In genomic region chr12:27434673-27435565, GRCh38 we compare ENCODE assay signal across 10 cellular contexts. TPM values are rescaled to one million over a fixed set of nuclear protein-coding genes. Genes with fewer than 3 reads are reported as not detected.
DNase-seq lines count a peak whose midpoint lies in the region; ATAC-seq and TF ChIP-seq lines count a peak whose summit lies in the region.
"Had no signal": no experiment of that assay in that cellular context is flagged by ENCODE, and none has a peak within 500 bp of the region (broad histone marks: within the 10 kb centered on the region; RNA-seq: fewer than 3 reads in every experiment).

No MANE protein-coding gene starts in this region.

- H3K4me2 ChIP-seq in MM.1S (ENCODE audit: low read depth, low read length) = no peak overlapping the region

- H3K27ac Mint-ChIP-seq in activated CD4-positive, alpha-beta T cell treated with anti-CD3 and anti-CD28 coated beads for 36 hours = no peak overlapping the region

- no peaks in the 10 kb centered on the region for H3K9me2 ChIP-seq in MM.1S (replicated peaks; ENCODE audit: insufficient read depth, low read length)

- no peaks in the 10 kb centered on the region for H3K9me3 Mint-ChIP-seq in activated CD4-positive, alpha-beta T cell treated with anti-CD3 and anti-CD28 coated beads for 36 hours (ENCODE audit: low read depth)

- H3F3A ChIP-seq in MM.1S (ENCODE audit: insufficient read depth, low read length) = peaks cover 10% of the 10 kb centered on the region; the same call in 1 of the 2 replicates

- H3K36me3 ChIP-seq in MM.1S (replicated peaks; ENCODE audit: insufficient read depth, low read length) (no peaks in the 10 kb centered on the region), adrenal gland (replicated peaks in 1 of 2) (no peaks in the 10 kb centered on the region), thyroid gland (no peaks in the 10 kb centered on the region)

- no peak overlapping the region for H3K4me3 Mint-ChIP-seq in activated CD4-positive, alpha-beta T cell treated with anti-CD3 and anti-CD28 coated beads for 36 hours

- peaks cover 8% of the 10 kb centered on the region for H3K27me3 Mint-ChIP-seq in activated CD4-positive, alpha-beta T cell treated with anti-CD3 and anti-CD28 coated beads for 36 hours

- peak; percentile 34 for TF ChIP-seq CTCF in MM.1S (IDR thresholded peaks at IDR 0.05; ENCODE audit: low read length)
- TF ChIP-seq CTCF in adrenal gland (IDR thresholded peaks at IDR 0.05) = peak in 4 of 6 experiments; percentile 32 to 56 (median 51)
- peak in 4 of 6 experiments; percentile 26 to 78 (median 45) for TF ChIP-seq CTCF in thyroid gland (IDR thresholded peaks at IDR 0.05)

- no peaks in the 10 kb centered on the region for H3K27me3 ChIP-seq in MM.1S (replicated peaks; ENCODE audit: insufficient read depth, low read length)
- no peaks in the 10 kb centered on the region for H3K27me3 ChIP-seq in adrenal gland
- no peaks in the 10 kb centered on the region for H3K27me3 ChIP-seq in thyroid gland

- H2AFZ ChIP-seq in MM.1S (ENCODE audit: low read length) = no peak overlapping the region

- TF ChIP-seq POLR2A in adrenal gland (IDR thresholded peaks at IDR 0.05) (no peak), thyroid gland (IDR thresholded peaks at IDR 0.05) (no peak)

- no peak overlapping the region for H3K27ac ChIP-seq in MM.1S (ENCODE audit: low read length)
- H3K27ac ChIP-seq in adrenal gland = no peak overlapping the region
- no peak overlapping the region for H3K27ac ChIP-seq in thyroid gland

- peaks cover 31% of the 10 kb centered on the region for H3K4me1 ChIP-seq in MM.1S (ENCODE audit: low read length)
- no peaks in the 10 kb centered on the region for H3K4me1 ChIP-seq in adrenal gland (replicated peaks in 1 of 2)
- no peaks in the 10 kb centered on the region for H3K4me1 ChIP-seq in thyroid gland

- CTCF ChIA-PET in activated CD4-positive, alpha-beta T cell treated with anti-CD3 and anti-CD28 coated beads for 36 hours (lab: Charles Lee) = interaction anchor here (0.5 to 4.6 kb wide), 36 partner anchors 9 to 1164 kb away, joined by 3 to 26 read pairs (median 4); partner anchors contain the start of gene PPFIBP1

- peak; percentile 63 for ATAC-seq in activated CD4-positive, alpha-beta T cell treated with anti-CD3 and anti-CD28 coated beads for 36 hours

- no peaks in the 10 kb centered on the region for H3K36me3 Mint-ChIP-seq in activated CD4-positive, alpha-beta T cell treated with anti-CD3 and anti-CD28 coated beads for 36 hours (ENCODE audit: low read depth)

- POLR2A ChIA-PET in activated CD4-positive, alpha-beta T cell treated with anti-CD3 and anti-CD28 coated beads for 36 hours (lab: Charles Lee) = no interaction called here

- H3K4me1 Mint-ChIP-seq in activated CD4-positive, alpha-beta T cell treated with anti-CD3 and anti-CD28 coated beads for 36 hours = peaks cover 10% of the 10 kb centered on the region

- H3K79me2 ChIP-seq in MM.1S (ENCODE audit: low read length) = no peaks in the 10 kb centered on the region

- intact Hi-C loops in activated CD4-positive, alpha-beta T cell treated with anti-CD3 and anti-CD28 coated beads for 36 hours (cut with DNase I, micrococcal nuclease) = loop anchor here (1.0 to 2.0 kb wide), 5 partner anchors 200 to 268 kb away; no protein-coding TSS in a partner anchor
- intact Hi-C loops in adrenal gland (cut with DNase I) = loop anchor here in 1 of 2 donors (10.0 kb wide), 1 partner anchor 220 kb away; no protein-coding TSS in a partner anchor
- intact Hi-C loops in thyroid gland (cut with DNase I) = no loop called here

- H4K20me1 ChIP-seq in MM.1S (ENCODE audit: insufficient read depth, low read length) = no peaks in the 10 kb centered on the region

- H3K9me3 ChIP-seq in MM.1S (replicated peaks; ENCODE audit: insufficient read depth, low read length) (no peaks in the 10 kb centered on the region), adrenal gland (replicated peaks in 1 of 3) (no peaks in the 10 kb centered on the region), thyroid gland (no peaks in the 10 kb centered on the region)

- WGBS in adrenal gland, 4 donors = 36 to 57% (median 45%) methylated on average over 4 to 5 of the region's 6 CpGs
- 43 to 47% methylated on average over 5 of the region's 6 CpGs for WGBS in thyroid gland, 2 donors

- H3K4me3 ChIP-seq in MM.1S (ENCODE audit: low read length) (no peak overlapping the region), adrenal gland (no peak overlapping the region), thyroid gland (replicated peaks in 1 of 3) (no peak overlapping the region)

- peak; percentile 44 for DNase-seq in activated CD4-positive, alpha-beta T cell treated with anti-CD3 and anti-CD28 coated beads for 36 hours
- no peak for DNase-seq in activated CD4-positive, alpha-beta T cell treated with anti-CD3 and anti-CD28 coated beads for 1 hour
- DNase-seq in MM.1S (no peak), adrenal gland (peak in 4 of 7 donors; percentile 11 to 37 (median 26)), inferior parietal cortex (ENCODE audit: extremely low spot score) (peak; percentile 24), thyroid gland (peak in 1 of 2 donors; percentile 11), GOT3 (lab: John Stamatoyannopoulos, UW) (no peak), NCI-H2227 (lab: John Stamatoyannopoulos, UW; ENCODE audit: unreplicated experiment) (no peak)

- no peak overlapping the region for H3K9ac ChIP-seq in MM.1S (ENCODE audit: low read length)

RNA-seq across cellular contexts. Expression of gene SMCO2, which starts 11.6 kb away (rescaled TPM):
- under 1 TPM in 1 of 2 experiments, not detected in 1; 0.23 TPM for total RNA-seq in activated CD4-positive, alpha-beta T cell treated with anti-CD3 and anti-CD28 coated beads for 36 hours
- total RNA-seq in adrenal gland = under 1 TPM in 2 of 8 donors, not detected in 6; 0.42 to 0.54 TPM
- under 1 TPM in 2 of 3 donors, not detected in 1; 0.57 to 0.88 TPM for polyA plus RNA-seq in adrenal gland
- total RNA-seq in thyroid gland = not detected
- total RNA-seq: activated CD8-positive, alpha-beta memory T cell treated with anti-CD3 and anti-CD28 coated beads for 36 hours; skeletal muscle tissue had no signal

Comparison
In these comparisons a context has a peak if more than half of its experiments do, and no peak if none do; other contexts are left out.
1. DNase-seq: peak in activated CD4-positive, alpha-beta T cell treated with anti-CD3 and anti-CD28 coated beads for 36 hours (single experiment), adrenal gland (4 of 7) and inferior parietal cortex (single experiment); none in activated CD4-positive, alpha-beta T cell treated with anti-CD3 and anti-CD28 coated beads for 1 hour (single experiment), MM.1S (single experiment), GOT3 (single experiment) and NCI-H2227 (single experiment).
2. Peak in every context shown above with its lines, with median percentiles within 50 percentile points of each other: CTCF ChIP-seq.